13 cellular contexts compared by ENCODE assay signal in the genomic region with DNA sequence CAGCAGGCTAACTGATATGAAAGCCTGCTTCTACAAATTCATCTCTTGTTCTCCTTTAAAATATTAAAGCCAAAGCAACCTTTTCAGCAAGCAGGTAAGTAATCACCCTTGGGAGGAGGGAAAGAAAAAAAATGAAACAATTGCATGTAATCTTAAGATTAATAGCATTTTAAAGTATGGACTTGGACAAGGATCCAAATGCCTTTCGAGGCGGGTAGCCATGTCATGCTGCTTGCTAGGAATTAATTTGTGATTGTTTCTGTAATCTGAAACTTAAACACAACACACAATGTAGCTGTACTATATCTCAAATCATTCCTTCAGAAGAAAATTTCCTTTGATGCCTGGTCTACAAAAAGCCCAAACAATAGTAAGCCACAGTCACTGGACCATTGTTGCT.
A peak's percentile ranks its signal among the peaks of the same experiment; 100 is the strongest.
DNase-seq lines count a peak whose midpoint lies in the region; ATAC-seq and TF ChIP-seq lines count a peak whose summit lies in the region.
"Had no signal": no experiment of that assay in that cellular context is flagged by ENCODE, and none has a peak within 500 bp of the region (broad histone marks: within the 10 kb centered on the region; RNA-seq: fewer than 3 reads in every experiment).

No MANE protein-coding gene starts in this region.

- TF ChIP-seq POLR2A in IMR-90 (IDR thresholded peaks at IDR 0.05; ENCODE audit: low read depth, low read length) = no peak

- no peak overlapping the region for H4K8ac ChIP-seq in IMR-90 (ENCODE audit: low read depth in 2 of 2, low read length in 2 of 2)

- DNase-seq in Caco-2 (no peak), IMR-90 (no peak), endodermal cell (no peak), GM10248 (ENCODE audit: extremely low spot score) (no peak), omental fat pad (ENCODE audit: low spot score) (no peak), epidermal melanocyte (ENCODE audit: insufficient read length, low spot score) (no peak)
- DNase-seq: CD8-positive, alpha-beta T cell; COR-L47 had no signal

- no peak overlapping the region for H3K18ac ChIP-seq in IMR-90 (ENCODE audit: low read depth, low read length)

- H3K4me3 ChIP-seq in Caco-2 (ENCODE audit: low read depth, low read length) = no peak overlapping the region
- H3K4me3 ChIP-seq in IMR-90 (ENCODE audit: insufficient read depth, low read depth, low read length) = no peak overlapping the region
- no peak overlapping the region for H3K4me3 ChIP-seq in endodermal cell (ENCODE audit: low read length)

- no peak overlapping the region for H2AFZ ChIP-seq in IMR-90 (replicated peaks; ENCODE audit: low read length, poor library complexity)

- intact Hi-C loops in Caco-2 (cut with micrococcal nuclease; ENCODE audit: unreplicated experiment) (no loop called here), IMR-90 (cut with micrococcal nuclease) (no loop called here)

- no peaks in the 10 kb centered on the region for H3K9me3 ChIP-seq in Caco-2
- H3K9me3 ChIP-seq in IMR-90 (ENCODE audit: control insufficient read depth, insufficient read depth, low read length) = no peaks in the 10 kb centered on the region
- H3K9me3 ChIP-seq in endodermal cell (ENCODE audit: control insufficient read depth, low read length) = no peaks in the 10 kb centered on the region

- no peak overlapping the region for H3K9ac ChIP-seq in IMR-90 (ENCODE audit: low read depth, low read length)
- no peak overlapping the region for H3K9ac ChIP-seq in endodermal cell (ENCODE audit: extremely low read depth, low read length, poor library complexity, severe bottlenecking)

- CTCF ChIA-PET in Caco-2 (lab: Charles Lee) = no interaction called here
- CTCF ChIA-PET in IMR-90 (lab: Yijun Ruan, JAX) = interaction anchor here (0.6 kb wide), 1 partner anchor 139 kb away, joined by 3 read pairs; no protein-coding TSS in a partner anchor
- CTCF ChIA-PET in GM10248 (lab: Yijun Ruan, JAX) = interaction anchor here (0.9 to 3.5 kb wide), 4 partner anchors 11 to 59 kb away, joined by 3 to 11 read pairs (median 4); no protein-coding TSS in a partner anchor

- no peak overlapping the region for H2BK20ac ChIP-seq in IMR-90 (ENCODE audit: low read depth, low read length)

- TF ChIP-seq CTCF in Caco-2 (IDR thresholded peaks at IDR 0.05; ENCODE audit: insufficient read depth in 1 of 2, low read depth in 1 of 2, low read length in 1 of 2, severe bottlenecking in 1 of 2, unreplicated experiment in 1 of 2) (no peak), IMR-90 (conservative IDR thresholded peaks at IDR 0.05; ENCODE audit: low read depth, low read length) (no peak), endodermal cell (conservative IDR thresholded peaks at IDR 0.05) (no peak), nephron (IDR thresholded peaks at IDR 0.05; ENCODE audit: unreplicated experiment in 3 of 3) (no peak), GM10248 (IDR thresholded peaks at IDR 0.05; ENCODE audit: control extremely low read depth, extremely low read depth, low read depth, missing control alignments) (no peak), omental fat pad (IDR thresholded peaks at IDR 0.05) (no peak)

- H3K27me3 ChIP-seq in Caco-2 (replicated peaks; ENCODE audit: control insufficient read depth, insufficient read depth, low read length) = no peaks in the 10 kb centered on the region
- no peaks in the 10 kb centered on the region for H3K27me3 ChIP-seq in IMR-90 (ENCODE audit: control insufficient read depth, insufficient read depth, low read length)
- no peaks in the 10 kb centered on the region for H3K27me3 ChIP-seq in endodermal cell (ENCODE audit: control insufficient read depth, insufficient read depth, low read length, poor library complexity, severe bottlenecking)

- H3K9me1 ChIP-seq in IMR-90 (ENCODE audit: insufficient read depth, low read length) = peaks cover 16% of the 10 kb centered on the region

- no peaks in the 10 kb centered on the region for H3K4me1 ChIP-seq in Caco-2
- H3K4me1 ChIP-seq in IMR-90 (ENCODE audit: control insufficient read depth, insufficient read depth, low read length) = peaks cover 16% of the 10 kb centered on the region
- no peaks in the 10 kb centered on the region for H3K4me1 ChIP-seq in endodermal cell (ENCODE audit: control insufficient read depth, insufficient read depth, low read length)

- WGBS in IMR-90 (ENCODE audit: extremely low coverage in 2 of 2, insufficient read length in 1 of 2), 2 experiments = no CpG with 5 or more reads among the region's 2 CpGs
- WGBS in endodermal cell (ENCODE audit: insufficient coverage in 1 of 2, insufficient read length in 1 of 2), 2 experiments = 100% methylated on average over 1 of the region's 2 CpGs; no CpG with 5 or more reads in 1 of the 2 experiments

- peak overlapping the region; percentile 26 for H3K27ac Mint-ChIP-seq in Caco-2 (ENCODE audit: unreplicated experiment)
- no peak overlapping the region for H3K27ac Mint-ChIP-seq in endodermal cell
- peak overlapping the region; percentile 86 to 94 (median 88) for H3K27ac Mint-ChIP-seq in nephron
- H3K27ac Mint-ChIP-seq: CD8-positive, alpha-beta T cell had no signal

- H3K4me1 Mint-ChIP-seq in Caco-2 (ENCODE audit: low read depth, unreplicated experiment) = peaks cover 16% of the 10 kb centered on the region
- H3K4me1 Mint-ChIP-seq in endodermal cell = no peaks in the 10 kb centered on the region
- H3K4me1 Mint-ChIP-seq in nephron = peaks cover 12% of the 10 kb centered on the region
- H3K4me1 Mint-ChIP-seq: CD14-positive monocyte had no signal

- H3K36me3 ChIP-seq in Caco-2 (ENCODE audit: control insufficient read depth, insufficient read depth, low read length) = no peaks in the 10 kb centered on the region
- H3K36me3 ChIP-seq in IMR-90 (ENCODE audit: control insufficient read depth, insufficient read depth, low read length) = peaks cover 16% of the 10 kb centered on the region
- peaks cover 82% of the 10 kb centered on the region for H3K36me3 ChIP-seq in endodermal cell (ENCODE audit: control insufficient read depth, insufficient read depth, low read length)

- in situ Hi-C loops in IMR-90 (cut with MboI; ENCODE audit: low sequenced_read_pairs) = no loop called here

- H2AK5ac ChIP-seq in IMR-90 (ENCODE audit: low read depth, low read length) = no peak overlapping the region

- H4K20me1 ChIP-seq in IMR-90 (ENCODE audit: insufficient read depth, low read length) = peaks cover 3% of the 10 kb centered on the region; the same call in 1 of the 2 replicates

- H3K14ac ChIP-seq in IMR-90 (replicated peaks; ENCODE audit: low read depth, low read length) = no peak overlapping the region

- H3K9me3 Mint-ChIP-seq in Caco-2 (ENCODE audit: unreplicated experiment) = no peaks in the 10 kb centered on the region
- no peaks in the 10 kb centered on the region for H3K9me3 Mint-ChIP-seq in endodermal cell
- no peaks in the 10 kb centered on the region for H3K9me3 Mint-ChIP-seq in nephron
- H3K9me3 Mint-ChIP-seq: CD8-positive, alpha-beta T cell had no signal

- no peak overlapping the region for H3K4me2 ChIP-seq in IMR-90 (ENCODE audit: low read depth, low read length)

- TF ChIP-seq RAD21 in IMR-90 (IDR thresholded peaks at IDR 0.05; ENCODE audit: low read length) = no peak

- H3K23ac ChIP-seq in IMR-90 (ENCODE audit: low read depth, low read length) = no peak overlapping the region

- H3K4me3 Mint-ChIP-seq in Caco-2 (ENCODE audit: unreplicated experiment) = no peak overlapping the region
- no peak overlapping the region for H3K4me3 Mint-ChIP-seq in endodermal cell
- no peak overlapping the region for H3K4me3 Mint-ChIP-seq in nephron
- H3K4me3 Mint-ChIP-seq: CD14-positive monocyte; CD8-positive, alpha-beta T cell had no signal

- BruUV-seq in Caco-2 (replicated peaks; lab: Mats Ljungman, UMichigan) (no TSS peak), IMR-90 (replicated peaks; lab: Mats Ljungman, UMichigan) (no TSS peak)

- no peak overlapping the region for H4K5ac ChIP-seq in IMR-90 (ENCODE audit: low read depth, low read length)

- dilution Hi-C loops in IMR-90 (cut with HindIII; ENCODE audit: low sequenced_read_pairs, unreplicated experiment) = no loop called here

- no peak overlapping the region for H3K4ac ChIP-seq in IMR-90 (ENCODE audit: low read depth, low read length)

- POLR2A ChIA-PET in Caco-2 (lab: Charles Lee) = no interaction called here
- POLR2A ChIA-PET in IMR-90 (lab: Charles Lee; ENCODE audit: unreplicated experiment) = no interaction called here
- POLR2A ChIA-PET in GM10248 (lab: Yijun Ruan, JAX) = interaction anchor here (0.6 kb wide), 1 partner anchor 64 kb away, joined by 4 read pairs; no protein-coding TSS in a partner anchor

- no peak overlapping the region for H2BK15ac ChIP-seq in IMR-90 (ENCODE audit: low read depth, low read length)

- no peaks in the 10 kb centered on the region for H3K27me3 Mint-ChIP-seq in Caco-2 (ENCODE audit: insufficient read depth, unreplicated experiment)
- no peaks in the 10 kb centered on the region for H3K27me3 Mint-ChIP-seq in endodermal cell (ENCODE audit: insufficient read depth)
- H3K27me3 Mint-ChIP-seq in nephron (ENCODE audit: low read depth) = no peaks in the 10 kb centered on the region

- no peak overlapping the region for H4K91ac ChIP-seq in IMR-90 (ENCODE audit: insufficient read depth, low read depth, low read length)

- no peak overlapping the region for H3K56ac ChIP-seq in IMR-90 (ENCODE audit: extremely low read depth, insufficient read depth, low read length)

- H2BK5ac ChIP-seq in IMR-90 (ENCODE audit: low read depth, low read length, poor library complexity, severe bottlenecking) = no peak overlapping the region

- H3K27ac ChIP-seq in IMR-90 (ENCODE audit: insufficient read depth, low read length) = no peak overlapping the region
- peak overlapping the region; percentile 47 for H3K27ac ChIP-seq in endodermal cell (ENCODE audit: low read depth, low read length)
- H3K27ac ChIP-seq: 22Rv1 had no signal

- peaks cover 21 to 35% of the 10 kb centered on the region in 2 experiments for H3K79me1 ChIP-seq in IMR-90 (ENCODE audit: low read depth in 1 of 2, low read length in 2 of 2)

- ATAC-seq in IMR-90 (ENCODE audit: low read depth) (peak; percentile 36; the same call in 1 of the 2 replicates), GM18861 (IDR thresholded peaks at IDR 0.05; ENCODE audit: unreplicated experiment) (no peak), omental fat pad (ENCODE audit: low FRiP score) (no peak)
- ATAC-seq: CD8-positive, alpha-beta T cell; HCT116 had no signal

- peaks cover 36% of the 10 kb centered on the region for H3K36me3 Mint-ChIP-seq in Caco-2 (ENCODE audit: insufficient read depth, unreplicated experiment)
- H3K36me3 Mint-ChIP-seq in endodermal cell (ENCODE audit: low read depth) = peaks cover 51% of the 10 kb centered on the region
- peaks cover 50% of the 10 kb centered on the region for H3K36me3 Mint-ChIP-seq in nephron (ENCODE audit: low read depth)
- H3K36me3 Mint-ChIP-seq: CD8-positive, alpha-beta T cell had no signal

- no peak overlapping the region for H2BK120ac ChIP-seq in IMR-90 (ENCODE audit: low read depth, low read length)

- H2AK9ac ChIP-seq in IMR-90 (replicated peaks; ENCODE audit: low read depth, low read length, poor library complexity) = no peak overlapping the region

TF ChIP-seq in IMR-90, 13 proteins besides CTCF, POLR2A, EP300 and RAD21 (continues in another document):
- TF ChIP-seq NFE2L2 (IDR thresholded peaks at IDR 0.05; ENCODE audit: low read depth, low read length) (no peak), FOS (IDR thresholded peaks at IDR 0.05; ENCODE audit: low read depth, low read length) (no peak), SMC3 (IDR thresholded peaks at IDR 0.05; ENCODE audit: low read depth, low read length) (no peak), RFX5 (IDR thresholded peaks at IDR 0.05; ENCODE audit: low read depth, low read length) (no peak), CHD1 (IDR thresholded peaks at IDR 0.05; ENCODE audit: low read depth, low read length) (no peak)
